Comparison of ENCODE assay signal across 12 cellular contexts in the genomic region with DNA sequence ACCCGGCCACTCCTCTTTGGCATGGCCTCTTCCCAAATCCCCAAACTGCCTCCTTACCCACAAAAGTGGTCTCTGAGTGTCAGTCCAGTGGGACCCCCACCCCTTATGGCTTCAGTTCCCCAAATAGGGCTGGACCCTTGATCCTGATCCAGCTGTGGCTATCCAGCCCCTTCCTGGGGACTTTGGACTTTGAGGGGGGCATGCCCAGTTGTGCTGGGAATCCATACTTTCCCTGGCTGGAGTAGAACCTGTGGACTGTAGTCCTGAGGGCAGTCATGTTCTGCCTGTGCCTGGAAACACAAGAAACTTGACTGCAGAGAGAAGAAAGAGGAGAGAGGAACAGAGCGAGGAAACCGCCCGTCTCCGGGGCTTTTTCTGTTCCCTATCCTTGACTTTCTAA. TPM values are rescaled to one million over a fixed set of nuclear protein-coding genes. Genes with fewer than 3 reads are reported as not detected.
DNase-seq lines count a peak whose midpoint lies in the region; ATAC-seq and TF ChIP-seq lines count a peak whose summit lies in the region.
"Not testable (repeated sequence)": the region's sequence is repeated elsewhere in the genome, so short reads cannot be mapped to it uniquely, and the experiment has no call there.
"Had no signal": no experiment of that assay in that cellular context is flagged by ENCODE, and none has a peak within 500 bp of the region (broad histone marks: within the 10 kb centered on the region; RNA-seq: fewer than 3 reads in every experiment).

No MANE protein-coding gene starts in this region.

- intact Hi-C loops in adrenal gland (cut with DNase I); right cardiac atrium (cut with DNase I); psoas muscle (cut with DNase I): not testable (repeated sequence)

- not testable (repeated sequence) for H3K27me3 ChIP-seq in adrenal gland; right cardiac atrium (ENCODE audit: control insufficient read depth, insufficient read depth); liver (ENCODE audit: control insufficient read depth in 4 of 4, insufficient read depth in 4 of 4, low read length in 3 of 4); psoas muscle (ENCODE audit: insufficient read depth in 3 of 3, low read length in 2 of 3)

- TF ChIP-seq POLR2A in adrenal gland (IDR thresholded peaks at IDR 0.05) = not testable (repeated sequence)

- H3K4me1 ChIP-seq in adrenal gland (replicated peaks in 1 of 2); right cardiac atrium (ENCODE audit: control insufficient read depth, insufficient read depth, low read length); liver (ENCODE audit: control insufficient read depth in 4 of 4, insufficient read depth in 4 of 4, low read length in 3 of 4); psoas muscle: not testable (repeated sequence)

- peak in 1 of 7 donors; percentile 13 for DNase-seq in adrenal gland
- not testable (repeated sequence) for DNase-seq in effector memory CD8-positive, alpha-beta T cell; left lobe of liver (ENCODE audit: low spot score)
- peak; percentile 3 to 17 (median 10) for DNase-seq in right cardiac atrium
- DNase-seq in psoas muscle = peak; percentile 1 to 3

- ATAC-seq in effector memory CD8-positive, alpha-beta T cell (replicated peaks); right cardiac atrium; psoas muscle: not testable (repeated sequence)
- ATAC-seq in left lobe of liver = peak; percentile 5

- H3K4me1 Mint-ChIP-seq in effector memory CD8-positive, alpha-beta T cell (ENCODE audit: low read depth in 2 of 2) = not testable (repeated sequence)

- H3K27ac ChIP-seq in adrenal gland (peak overlapping the region; percentile 61 to 84 (median 77)), liver (ENCODE audit: low read depth in 1 of 2, low read length in 2 of 2) (peak overlapping the region; percentile 20 to 46)
- H3K27ac ChIP-seq in right cardiac atrium (ENCODE audit: low read length); psoas muscle: not testable (repeated sequence)

- H3K27me3 Mint-ChIP-seq in effector memory CD8-positive, alpha-beta T cell = not testable (repeated sequence)

- H3K9me3 ChIP-seq in adrenal gland (replicated peaks in 1 of 3); right cardiac atrium (ENCODE audit: control insufficient read depth, low read length); liver (ENCODE audit: control insufficient read depth in 4 of 4, low read length in 3 of 4); psoas muscle: not testable (repeated sequence)

- H3K36me3 Mint-ChIP-seq in effector memory CD8-positive, alpha-beta T cell (ENCODE audit: insufficient read depth) = not testable (repeated sequence)

- not testable (repeated sequence) for TF ChIP-seq RAD21 in liver (IDR thresholded peaks at IDR 0.05)

- H3K9ac ChIP-seq in liver (ENCODE audit: low read depth in 1 of 2, low read length in 2 of 2) = not testable (repeated sequence)

- H3K27ac Mint-ChIP-seq in effector memory CD8-positive, alpha-beta T cell = peak overlapping the region; percentile 75 to 83

- not testable (repeated sequence) for H3K36me3 ChIP-seq in adrenal gland (replicated peaks in 1 of 2); liver (ENCODE audit: control insufficient read depth in 4 of 4, insufficient read depth in 3 of 4, low read depth in 1 of 4, low read length in 3 of 4); psoas muscle (ENCODE audit: insufficient read depth in 1 of 2, low read depth in 1 of 2)

- H3K4me3 Mint-ChIP-seq in effector memory CD8-positive, alpha-beta T cell = peak overlapping the region in 1 of 2 donors; percentile 63

- H3K4me3 ChIP-seq in adrenal gland; right cardiac atrium (ENCODE audit: low read length); liver (ENCODE audit: low read depth in 1 of 3, low read length in 3 of 3); psoas muscle: not testable (repeated sequence)

- not testable (repeated sequence) for TF ChIP-seq CTCF in adrenal gland (IDR thresholded peaks at IDR 0.05); liver (IDR thresholded peaks at IDR 0.05; ENCODE audit: low read depth, low read length, missing input control); psoas muscle (IDR thresholded peaks at IDR 0.05)

- WGBS in adrenal gland, 4 donors = 51 to 79% (median 60%) methylated on average over 3 to 5 of the region's 5 CpGs
- 76% methylated on average over 5 of the region's 5 CpGs for WGBS in right cardiac atrium
- 91% methylated on average over 4 of the region's 5 CpGs for WGBS in liver
- WGBS in psoas muscle, 3 donors = 76 to 86% (median 79%) methylated on average over 4 to 5 of the region's 5 CpGs

- not testable (repeated sequence) for H3K9me3 Mint-ChIP-seq in effector memory CD8-positive, alpha-beta T cell

TF ChIP-seq in liver, 16 proteins besides CTCF, POLR2A, EP300 and RAD21:
- TF ChIP-seq RXRA (IDR thresholded peaks at IDR 0.05) (peak in 1 of 2 donors; percentile 30), SP1 (IDR thresholded peaks at IDR 0.05) (peak; percentile 22), HNF4A (conservative IDR thresholded peaks at IDR 0.05) (peak; percentile 69 to 71)

RNA-seq across cellular contexts. Expression of a gene that starts 1.1 kb away (rescaled TPM):
- total RNA-seq in adrenal gland (1,000 to 10,000 TPM in 7 of 8 donors, 100 to 1,000 TPM in 1; 780 to 6,352 (median 2,523) TPM), right cardiac atrium (1 to 10 TPM in 1 of 4 donors, under 1 TPM in 2, not detected in 1; 0.47 to 3.2 (median 0.51) TPM), left lobe of liver (9.0 TPM), liver (10 to 100 TPM in 1 of 2 donors, 1 to 10 TPM in 1; 1.7 to 29.6 TPM), psoas muscle (1 to 10 TPM in 1 of 4 donors, under 1 TPM in 1, not detected in 2; 0.19 to 9.9 TPM)
- polyA plus RNA-seq in adrenal gland (1,000 to 10,000 TPM in 2 of 3 donors, 100 to 1,000 TPM in 1; 528 to 4,039 (median 2,532) TPM), right cardiac atrium (0.48 TPM), liver (10 to 100 TPM in 1 of 2 donors, 1 to 10 TPM in 1; 6.9 to 29.7 TPM), psoas muscle (under 1 TPM in 2 of 3 donors, not detected in 1; 0.05 to 0.10 TPM)
- total RNA-seq: CD4-positive, CD25-positive, alpha-beta regulatory T cell; Daoy; G401 had no signal
- polyA plus RNA-seq: CD14-positive monocyte; CD4-positive, alpha-beta memory T cell; CD4-positive, CD25-positive, alpha-beta regulatory T cell; CD8-positive, alpha-beta memory T cell had no signal

RNA-seq across cellular contexts. Expression of a gene that starts 22.5 kb away (rescaled TPM):
- total RNA-seq in adrenal gland (1,000 to 10,000 TPM in 6 of 8 donors, 100 to 1,000 TPM in 2; 948 to 5,092 (median 1,465) TPM), right cardiac atrium (100 to 1,000 TPM in 3 of 4 donors, 10 to 100 TPM in 1; 86.0 to 163 (median 139) TPM), left lobe of liver (2,468 TPM), liver (1,000 to 10,000 TPM in 1 of 2 donors, 100 to 1,000 TPM in 1; 666 to 1,114 TPM), psoas muscle (10 to 100 TPM in 1 of 4 donors, 1 to 10 TPM in 3; 5.6 to 12.6 (median 9.4) TPM)
- polyA plus RNA-seq in adrenal gland (1,000 to 10,000 TPM in 1 of 3 donors, 100 to 1,000 TPM in 2; 236 to 1,852 (median 796) TPM), right cardiac atrium (41.2 TPM), liver (1,000 to 10,000 TPM; 1,699 to 3,560 TPM), psoas muscle (1 to 10 TPM; 2.6 to 3.3 (median 2.7) TPM)

RNA-seq across cellular contexts. Expression of a gene that starts 55.3 kb away (rescaled TPM):
- total RNA-seq in adrenal gland (1,000 to 10,000 TPM in 5 of 8 donors, 100 to 1,000 TPM in 3; 547 to 2,285 (median 1,263) TPM), right cardiac atrium (100 to 1,000 TPM in 3 of 4 donors, 10 to 100 TPM in 1; 91.0 to 154 (median 139) TPM), left lobe of liver (2,044 TPM), liver (1,000 to 10,000 TPM in 1 of 2 donors, 100 to 1,000 TPM in 1; 410 to 1,584 TPM), psoas muscle (10 to 100 TPM in 3 of 4 donors, 1 to 10 TPM in 1; 5.6 to 13.2 (median 10.9) TPM)
- polyA plus RNA-seq in adrenal gland (1,000 to 10,000 TPM in 1 of 3 donors, 100 to 1,000 TPM in 2; 212 to 1,408 (median 665) TPM), right cardiac atrium (40.7 TPM), liver (1,000 to 10,000 TPM; 1,485 to 2,903 TPM), psoas muscle (1 to 10 TPM; 3.0 to 3.2 (median 3.1) TPM)
- polyA plus RNA-seq: CD14-positive monocyte had no signal

Comparison
In these comparisons a context has a peak if more than half of its experiments do, and no peak if none do; other contexts are left out.
1. RNA of a gene that starts 1.1 kb away (total RNA-seq): 780 to 6,352 TPM in adrenal gland; 1.7 to 29.6 TPM in liver, 9.0 TPM in left lobe of liver (single experiment), 0.47 to 3.2 TPM in right cardiac atrium and 0.19 to 9.9 TPM in psoas muscle; every median in the first group is over 10 times any median in the second.
2. RNA of a gene that starts 22.5 kb away (total RNA-seq): 2,468 TPM in left lobe of liver (single experiment), 948 to 5,092 TPM in adrenal gland, 666 to 1,114 TPM in liver and 86.0 to 163 TPM in right cardiac atrium; 5.6 to 12.6 TPM in psoas muscle; every median in the first group is over 4 times any median in the second.
3. RNA of a gene that starts 55.3 kb away (total RNA-seq): 2,044 TPM in left lobe of liver (single experiment), 410 to 1,584 TPM in liver, 547 to 2,285 TPM in adrenal gland and 91.0 to 154 TPM in right cardiac atrium; 5.6 to 13.2 TPM in psoas muscle; every median in the first group is over 4 times any median in the second.